In the genomic region with DNA sequence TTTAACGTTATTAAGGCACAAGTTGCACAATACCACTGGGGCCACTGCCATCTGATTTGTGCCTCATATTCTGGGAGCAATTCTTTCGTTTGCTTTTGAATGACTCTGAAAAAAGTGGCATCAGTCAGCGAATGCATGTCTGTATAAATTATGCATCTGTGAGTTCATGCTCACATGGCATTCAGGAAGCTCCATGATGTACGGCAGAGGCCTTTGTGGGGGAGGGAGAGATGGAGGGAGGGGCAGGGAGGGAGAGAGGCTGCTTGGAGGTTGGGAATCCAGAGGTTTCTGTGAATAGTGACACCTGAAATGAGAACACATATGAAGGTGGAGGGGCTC, we compare ENCODE assay signal across 1 cellular context.
TF ChIP-seq lines count a peak whose summit lies in the region.

No MANE protein-coding gene starts in this region.

TF ChIP-seq in H1, 55 proteins besides CTCF, POLR2A, EP300 and RAD21 (continued from another document):
- no peak for TF ChIP-seq CBX8 (IDR thresholded peaks at IDR 0.05; ENCODE audit: borderline replicate concordance, low read depth, low read length)
- TF ChIP-seq, protein P1, sequence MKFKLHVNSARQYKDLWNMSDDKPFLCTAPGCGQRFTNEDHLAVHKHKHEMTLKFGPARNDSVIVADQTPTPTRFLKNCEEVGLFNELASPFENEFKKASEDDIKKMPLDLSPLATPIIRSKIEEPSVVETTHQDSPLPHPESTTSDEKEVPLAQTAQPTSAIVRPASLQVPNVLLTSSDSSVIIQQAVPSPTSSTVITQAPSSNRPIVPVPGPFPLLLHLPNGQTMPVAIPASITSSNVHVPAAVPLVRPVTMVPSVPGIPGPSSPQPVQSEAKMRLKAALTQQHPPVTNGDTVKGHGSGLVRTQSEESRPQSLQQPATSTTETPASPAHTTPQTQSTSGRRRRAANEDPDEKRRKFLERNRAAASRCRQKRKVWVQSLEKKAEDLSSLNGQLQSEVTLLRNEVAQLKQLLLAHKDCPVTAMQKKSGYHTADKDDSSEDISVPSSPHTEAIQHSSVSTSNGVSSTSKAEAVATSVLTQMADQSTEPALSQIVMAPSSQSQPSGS (IDR thresholded peaks at IDR 0.05; ENCODE audit: low read length): 0 out of 2 replicates have a peak, but pooled peaks have one; percentile 1
- no peak for TF ChIP-seq YY1 (IDR thresholded peaks at IDR 0.05; ENCODE audit: low read depth, low read length)
- peak; percentile 72; the same call in 1 of the 2 replicates for TF ChIP-seq CEBPB (IDR thresholded peaks at IDR 0.05; ENCODE audit: low read depth, low read length)
- no peak for TF ChIP-seq SP4 (IDR thresholded peaks at IDR 0.05; ENCODE audit: low read length)
TF ChIP-seq in H1: peak in this region for 2.
